In the genomic region with DNA sequence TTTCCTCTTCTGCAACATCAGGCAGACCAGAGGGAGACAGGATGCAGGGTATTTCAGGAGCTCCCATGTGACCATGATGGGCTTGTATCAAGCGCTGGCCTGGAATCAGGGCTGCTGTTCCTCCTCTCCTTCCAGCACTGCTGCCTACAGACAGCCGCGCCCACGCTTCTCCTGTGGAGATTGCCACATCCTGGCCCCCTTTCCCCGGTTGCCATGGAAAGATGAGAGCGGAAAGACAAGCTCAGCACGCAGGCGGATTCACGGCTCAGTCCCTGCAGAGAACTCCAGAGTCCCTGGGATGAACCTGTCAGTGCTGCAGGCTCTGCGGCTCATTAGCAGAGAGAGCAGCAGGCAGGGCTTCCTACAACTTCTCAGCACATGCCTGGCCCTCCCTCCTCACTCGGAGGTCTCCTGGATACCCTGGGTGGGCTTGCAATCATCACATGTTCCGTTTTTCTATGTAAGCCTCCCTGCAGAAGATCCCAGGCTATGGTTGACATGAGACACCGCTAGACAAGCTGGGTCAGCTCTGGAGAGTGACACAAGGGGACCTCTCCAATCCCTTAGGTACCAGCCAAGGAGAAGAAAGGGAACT, we compare ENCODE assay signal across 1 cellular context.
TF ChIP-seq lines count a peak whose summit lies in the region.

No MANE protein-coding gene starts in this region.

TF ChIP-seq in H1, 55 proteins besides CTCF, POLR2A, EP300 and RAD21:
- TF ChIP-seq CHD1 (IDR thresholded peaks at IDR 0.05; ENCODE audit: low read depth, low read length) (no peak), RBBP5 (IDR thresholded peaks at IDR 0.05; ENCODE audit: borderline replicate concordance, low read depth, low read length) (no peak), SRF (IDR thresholded peaks at IDR 0.05; ENCODE audit: low read depth, low read length) (no peak), RFX5 (IDR thresholded peaks at IDR 0.05; ENCODE audit: borderline replicate concordance, low read depth, low read length) (no peak), CREB1 (IDR thresholded peaks at IDR 0.05) (no peak), RXRA (IDR thresholded peaks at IDR 0.05; ENCODE audit: insufficient read depth, low read depth, low read length) (no peak), GTF2F1 (IDR thresholded peaks at IDR 0.05; ENCODE audit: borderline replicate concordance, low read depth, low read length) (no peak)
- TF ChIP-seq, protein P1, sequence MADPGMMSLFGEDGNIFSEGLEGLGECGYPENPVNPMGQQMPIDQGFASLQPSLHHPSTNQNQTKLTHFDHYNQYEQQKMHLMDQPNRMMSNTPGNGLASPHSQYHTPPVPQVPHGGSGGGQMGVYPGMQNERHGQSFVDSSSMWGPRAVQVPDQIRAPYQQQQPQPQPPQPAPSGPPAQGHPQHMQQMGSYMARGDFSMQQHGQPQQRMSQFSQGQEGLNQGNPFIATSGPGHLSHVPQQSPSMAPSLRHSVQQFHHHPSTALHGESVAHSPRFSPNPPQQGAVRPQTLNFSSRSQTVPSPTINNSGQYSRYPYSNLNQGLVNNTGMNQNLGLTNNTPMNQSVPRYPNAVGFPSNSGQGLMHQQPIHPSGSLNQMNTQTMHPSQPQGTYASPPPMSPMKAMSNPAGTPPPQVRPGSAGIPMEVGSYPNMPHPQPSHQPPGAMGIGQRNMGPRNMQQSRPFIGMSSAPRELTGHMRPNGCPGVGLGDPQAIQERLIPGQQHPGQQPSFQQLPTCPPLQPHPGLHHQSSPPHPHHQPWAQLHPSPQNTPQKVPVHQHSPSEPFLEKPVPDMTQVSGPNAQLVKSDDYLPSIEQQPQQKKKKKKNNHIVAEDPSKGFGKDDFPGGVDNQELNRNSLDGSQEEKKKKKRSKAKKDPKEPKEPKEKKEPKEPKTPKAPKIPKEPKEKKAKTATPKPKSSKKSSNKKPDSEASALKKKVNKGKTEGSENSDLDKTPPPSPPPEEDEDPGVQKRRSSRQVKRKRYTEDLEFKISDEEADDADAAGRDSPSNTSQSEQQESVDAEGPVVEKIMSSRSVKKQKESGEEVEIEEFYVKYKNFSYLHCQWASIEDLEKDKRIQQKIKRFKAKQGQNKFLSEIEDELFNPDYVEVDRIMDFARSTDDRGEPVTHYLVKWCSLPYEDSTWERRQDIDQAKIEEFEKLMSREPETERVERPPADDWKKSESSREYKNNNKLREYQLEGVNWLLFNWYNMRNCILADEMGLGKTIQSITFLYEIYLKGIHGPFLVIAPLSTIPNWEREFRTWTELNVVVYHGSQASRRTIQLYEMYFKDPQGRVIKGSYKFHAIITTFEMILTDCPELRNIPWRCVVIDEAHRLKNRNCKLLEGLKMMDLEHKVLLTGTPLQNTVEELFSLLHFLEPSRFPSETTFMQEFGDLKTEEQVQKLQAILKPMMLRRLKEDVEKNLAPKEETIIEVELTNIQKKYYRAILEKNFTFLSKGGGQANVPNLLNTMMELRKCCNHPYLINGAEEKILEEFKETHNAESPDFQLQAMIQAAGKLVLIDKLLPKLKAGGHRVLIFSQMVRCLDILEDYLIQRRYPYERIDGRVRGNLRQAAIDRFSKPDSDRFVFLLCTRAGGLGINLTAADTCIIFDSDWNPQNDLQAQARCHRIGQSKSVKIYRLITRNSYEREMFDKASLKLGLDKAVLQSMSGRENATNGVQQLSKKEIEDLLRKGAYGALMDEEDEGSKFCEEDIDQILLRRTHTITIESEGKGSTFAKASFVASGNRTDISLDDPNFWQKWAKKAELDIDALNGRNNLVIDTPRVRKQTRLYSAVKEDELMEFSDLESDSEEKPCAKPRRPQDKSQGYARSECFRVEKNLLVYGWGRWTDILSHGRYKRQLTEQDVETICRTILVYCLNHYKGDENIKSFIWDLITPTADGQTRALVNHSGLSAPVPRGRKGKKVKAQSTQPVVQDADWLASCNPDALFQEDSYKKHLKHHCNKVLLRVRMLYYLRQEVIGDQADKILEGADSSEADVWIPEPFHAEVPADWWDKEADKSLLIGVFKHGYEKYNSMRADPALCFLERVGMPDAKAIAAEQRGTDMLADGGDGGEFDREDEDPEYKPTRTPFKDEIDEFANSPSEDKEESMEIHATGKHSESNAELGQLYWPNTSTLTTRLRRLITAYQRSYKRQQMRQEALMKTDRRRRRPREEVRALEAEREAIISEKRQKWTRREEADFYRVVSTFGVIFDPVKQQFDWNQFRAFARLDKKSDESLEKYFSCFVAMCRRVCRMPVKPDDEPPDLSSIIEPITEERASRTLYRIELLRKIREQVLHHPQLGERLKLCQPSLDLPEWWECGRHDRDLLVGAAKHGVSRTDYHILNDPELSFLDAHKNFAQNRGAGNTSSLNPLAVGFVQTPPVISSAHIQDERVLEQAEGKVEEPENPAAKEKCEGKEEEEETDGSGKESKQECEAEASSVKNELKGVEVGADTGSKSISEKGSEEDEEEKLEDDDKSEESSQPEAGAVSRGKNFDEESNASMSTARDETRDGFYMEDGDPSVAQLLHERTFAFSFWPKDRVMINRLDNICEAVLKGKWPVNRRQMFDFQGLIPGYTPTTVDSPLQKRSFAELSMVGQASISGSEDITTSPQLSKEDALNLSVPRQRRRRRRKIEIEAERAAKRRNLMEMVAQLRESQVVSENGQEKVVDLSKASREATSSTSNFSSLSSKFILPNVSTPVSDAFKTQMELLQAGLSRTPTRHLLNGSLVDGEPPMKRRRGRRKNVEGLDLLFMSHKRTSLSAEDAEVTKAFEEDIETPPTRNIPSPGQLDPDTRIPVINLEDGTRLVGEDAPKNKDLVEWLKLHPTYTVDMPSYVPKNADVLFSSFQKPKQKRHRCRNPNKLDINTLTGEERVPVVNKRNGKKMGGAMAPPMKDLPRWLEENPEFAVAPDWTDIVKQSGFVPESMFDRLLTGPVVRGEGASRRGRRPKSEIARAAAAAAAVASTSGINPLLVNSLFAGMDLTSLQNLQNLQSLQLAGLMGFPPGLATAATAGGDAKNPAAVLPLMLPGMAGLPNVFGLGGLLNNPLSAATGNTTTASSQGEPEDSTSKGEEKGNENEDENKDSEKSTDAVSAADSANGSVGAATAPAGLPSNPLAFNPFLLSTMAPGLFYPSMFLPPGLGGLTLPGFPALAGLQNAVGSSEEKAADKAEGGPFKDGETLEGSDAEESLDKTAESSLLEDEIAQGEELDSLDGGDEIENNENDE (IDR thresholded peaks at IDR 0.05; ENCODE audit: insufficient replicate concordance, low read length), result no peak
